8 cellular contexts compared by ENCODE assay signal in the genomic region with DNA sequence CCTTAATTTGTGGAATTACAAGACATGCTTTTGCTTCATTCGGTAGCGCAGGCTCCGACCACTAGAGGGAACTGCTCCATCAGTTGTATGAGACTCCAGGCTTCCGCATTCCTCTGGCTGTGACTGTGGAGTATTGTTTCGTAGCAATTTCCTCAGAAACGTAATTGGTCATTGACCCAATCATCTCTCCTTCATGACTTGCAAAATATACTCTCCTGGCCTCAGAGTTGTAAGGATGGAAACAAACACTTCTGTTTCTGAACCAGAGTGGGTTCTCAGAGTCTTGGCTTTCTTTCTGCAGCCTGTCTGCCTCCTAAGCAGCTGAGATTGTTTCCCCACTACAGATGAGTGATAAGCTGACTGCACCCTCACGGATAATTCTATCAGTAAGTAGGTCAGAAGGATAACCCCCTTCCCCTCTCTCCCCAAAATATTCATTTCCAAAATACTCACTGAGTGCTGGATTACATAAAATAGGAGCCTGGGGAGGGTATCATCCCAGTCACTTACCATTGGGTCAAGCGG.
A peak's percentile ranks its signal among the peaks of the same experiment; 100 is the strongest.
DNase-seq lines count a peak whose midpoint lies in the region; ATAC-seq and TF ChIP-seq lines count a peak whose summit lies in the region.

No MANE protein-coding gene starts in this region.

- TF ChIP-seq RAD21 in liver (IDR thresholded peaks at IDR 0.05) = peak; percentile 98 to 99

- intact Hi-C loops in dendritic cell treated with granulocyte-macrophage colony-stimulating factor and Interleukin-4, amounts not matched to agents 40 ng/mL and 50 ng/mL, for 4 days (cut with micrococcal nuclease) = loop anchor here (2.0 to 10.0 kb wide), 5 partner anchors 36 to 488 kb away; partner anchors contain the start of gene ZC3H12C

- ATAC-seq in GM19023 (IDR thresholded peaks at IDR 0.05; ENCODE audit: unreplicated experiment) (peak; percentile 92), HG03159 (IDR thresholded peaks at IDR 0.05; ENCODE audit: unreplicated experiment) (peak; percentile 88)

- H3K9ac ChIP-seq in BLaER1 treated with 17β-estradiol and CSF1 and Interleukin-3, amounts not matched to agents 10 nM and 100 nM = peak overlapping the region in 10 of 11 experiments; percentile 15 to 69 (median 57); a peak in 18 of 22 replicates
- no peak overlapping the region for H3K9ac ChIP-seq in liver (ENCODE audit: low read depth in 1 of 2, low read length in 2 of 2)

- H3K4me2 ChIP-seq in BLaER1 treated with 17β-estradiol and CSF1 and Interleukin-3, amounts not matched to agents 10 nM and 100 nM = peak overlapping the region; percentile 16 to 64 (median 57); a peak in 21 of 22 replicates

- H3K36me3 Mint-ChIP-seq in dendritic cell treated with granulocyte-macrophage colony-stimulating factor and Interleukin-4, amounts not matched to agents 40 ng/mL and 50 ng/mL, for 4 days (ENCODE audit: low read depth) = no peaks in the 10 kb centered on the region

- WGBS in liver = 12% methylated on average over 8 of the region's 8 CpGs

- H3K27ac Mint-ChIP-seq in dendritic cell treated with granulocyte-macrophage colony-stimulating factor and Interleukin-4, amounts not matched to agents 40 ng/mL and 50 ng/mL, for 4 days = peak overlapping the region; percentile 81

- no peaks in the 10 kb centered on the region for H3K27me3 ChIP-seq in BLaER1 treated with 17β-estradiol and CSF1 and Interleukin-3, amounts not matched to agents 10 nM and 100 nM
- no peaks in the 10 kb centered on the region for H3K27me3 ChIP-seq in liver (ENCODE audit: control insufficient read depth in 4 of 4, insufficient read depth in 4 of 4, low read length in 3 of 4)

- no peaks in the 10 kb centered on the region for H3K9me3 Mint-ChIP-seq in dendritic cell treated with granulocyte-macrophage colony-stimulating factor and Interleukin-4, amounts not matched to agents 40 ng/mL and 50 ng/mL, for 4 days

- H3K4me3 ChIP-seq in BLaER1 treated with 17β-estradiol and CSF1 and Interleukin-3, amounts not matched to agents 10 nM and 100 nM = peak overlapping the region in 4 of 10 experiments; percentile 3 to 33 (median 28); a peak in 2 of 20 replicates
- H3K4me3 ChIP-seq in liver (ENCODE audit: low read depth in 1 of 3, low read length in 3 of 3) = peak overlapping the region in 2 of 3 donors; percentile 37 to 54

- H3K4me3 Mint-ChIP-seq in dendritic cell treated with granulocyte-macrophage colony-stimulating factor and Interleukin-4, amounts not matched to agents 40 ng/mL and 50 ng/mL, for 4 days = no peak overlapping the region

- peak; percentile 77 for DNase-seq in NCI-H2196 (lab: John Stamatoyannopoulos, UW; ENCODE audit: unreplicated experiment)
- peak in 3 of 4 experiments; percentile 9 to 25 (median 23) for DNase-seq in activated CD4-positive, CD25-positive, alpha-beta regulatory T cell (lab: John Stamatoyannopoulos, UW)
- DNase-seq in stimulated activated CD4-positive, alpha-beta T cell treated with anti-CD3 and anti-CD28 coated beads, Interleukin-4, amount 100 ng/mL, for 1 hour = peak; percentile 52

- H4K20me1 ChIP-seq in BLaER1 treated with 17β-estradiol and CSF1 and Interleukin-3, amounts not matched to agents 10 nM and 100 nM = no peaks in the 10 kb centered on the region

- peaks cover 23 to 31% (median 27%) of the 10 kb centered on the region in 11 experiments for H3K9me3 ChIP-seq in BLaER1 treated with 17β-estradiol and CSF1 and Interleukin-3, amounts not matched to agents 10 nM and 100 nM (replicated peaks in 1 of 11)
- no peaks in the 10 kb centered on the region for H3K9me3 ChIP-seq in liver (ENCODE audit: control insufficient read depth in 4 of 4, low read length in 3 of 4)

- peaks cover 0 to 6% (median 0%) of the 10 kb centered on the region in 11 experiments; a peak in 1 of 22 replicates for H3K36me3 ChIP-seq in BLaER1 treated with 17β-estradiol and CSF1 and Interleukin-3, amounts not matched to agents 10 nM and 100 nM
- no peaks in the 10 kb centered on the region for H3K36me3 ChIP-seq in liver (ENCODE audit: control insufficient read depth in 4 of 4, insufficient read depth in 3 of 4, low read depth in 1 of 4, low read length in 3 of 4)

- no peaks in the 10 kb centered on the region for H3K27me3 Mint-ChIP-seq in dendritic cell treated with granulocyte-macrophage colony-stimulating factor and Interleukin-4, amounts not matched to agents 40 ng/mL and 50 ng/mL, for 4 days

- peak; percentile 94 for TF ChIP-seq CTCF in liver (IDR thresholded peaks at IDR 0.05; ENCODE audit: low read depth, low read length, missing input control)

- H3K27ac ChIP-seq in BLaER1 treated with 17β-estradiol and CSF1 and Interleukin-3, amounts not matched to agents 10 nM and 100 nM = peak overlapping the region; percentile 47 to 83 (median 70); a peak in 21 of 22 replicates
- peak overlapping the region in 1 of 2 donors; percentile 14 for H3K27ac ChIP-seq in liver (ENCODE audit: low read depth in 1 of 2, low read length in 2 of 2)

- peaks cover 30% of the 10 kb centered on the region for H3K4me1 Mint-ChIP-seq in dendritic cell treated with granulocyte-macrophage colony-stimulating factor and Interleukin-4, amounts not matched to agents 40 ng/mL and 50 ng/mL, for 4 days (ENCODE audit: low read depth)

- peaks cover 4 to 27% (median 14%) of the 10 kb centered on the region in 10 experiments; a peak in 17 of 20 replicates for H3K4me1 ChIP-seq in BLaER1 treated with 17β-estradiol and CSF1 and Interleukin-3, amounts not matched to agents 10 nM and 100 nM
- H3K4me1 ChIP-seq in liver (ENCODE audit: control insufficient read depth in 4 of 4, insufficient read depth in 4 of 4, low read length in 3 of 4) = peaks cover 0 to 10% (median 0%) of the 10 kb centered on the region in 4 donors

TF ChIP-seq in liver, 16 proteins besides CTCF, POLR2A, EP300 and RAD21:
- TF ChIP-seq FOXA2 (IDR thresholded peaks at IDR 0.05) (no peak), YY1 (IDR thresholded peaks at IDR 0.05) (peak; percentile 21), FOXA1 (IDR thresholded peaks at IDR 0.05) (no peak), EGR1 (IDR thresholded peaks at IDR 0.05; ENCODE audit: low read depth in 2 of 2) (no peak), ZBTB33 (IDR thresholded peaks at IDR 0.05) (no peak), HNF4G (IDR thresholded peaks at IDR 0.05) (no peak), GABPA (IDR thresholded peaks at IDR 0.05 in 1 of 2, conservative IDR thresholded peaks at IDR 0.05 in 1 of 2) (no peak), JUND (IDR thresholded peaks at IDR 0.05) (peak in 1 of 2 donors; percentile 12), MAX (IDR thresholded peaks at IDR 0.05) (no peak), HNF4A (conservative IDR thresholded peaks at IDR 0.05) (peak in 1 of 2 donors; percentile 27), SP1 (IDR thresholded peaks at IDR 0.05) (no peak), NR2F2 (IDR thresholded peaks at IDR 0.05) (no peak), TAF1 (conservative IDR thresholded peaks at IDR 0.05) (no peak), REST (IDR thresholded peaks at IDR 0.05) (no peak), RXRA (IDR thresholded peaks at IDR 0.05) (peak; percentile 39 to 68)
- TF ChIP-seq, protein P1, sequence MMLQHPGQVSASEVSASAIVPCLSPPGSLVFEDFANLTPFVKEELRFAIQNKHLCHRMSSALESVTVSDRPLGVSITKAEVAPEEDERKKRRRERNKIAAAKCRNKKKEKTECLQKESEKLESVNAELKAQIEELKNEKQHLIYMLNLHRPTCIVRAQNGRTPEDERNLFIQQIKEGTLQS (IDR thresholded peaks at IDR 0.05) = peak; percentile 42

Comparison
In these comparisons a context has a peak if more than half of its experiments do, and no peak if none do; other contexts are left out.
1. H3K9ac ChIP-seq: peak in BLaER1 treated with 17β-estradiol and CSF1 and Interleukin-3, amounts not matched to agents 10 nM and 100 nM (10 of 11); none in liver (0 of 2).
2. DNase-seq: peak in every context shown above with its lines; median percentile 77 in NCI-H2196; 52 in stimulated activated CD4-positive, alpha-beta T cell treated with anti-CD3 and anti-CD28 coated beads, Interleukin-4, amount 100 ng/mL, for 1 hour; 23 in activated CD4-positive, CD25-positive, alpha-beta regulatory T cell.